8 cellular contexts compared by ENCODE assay signal in the genomic region with DNA sequence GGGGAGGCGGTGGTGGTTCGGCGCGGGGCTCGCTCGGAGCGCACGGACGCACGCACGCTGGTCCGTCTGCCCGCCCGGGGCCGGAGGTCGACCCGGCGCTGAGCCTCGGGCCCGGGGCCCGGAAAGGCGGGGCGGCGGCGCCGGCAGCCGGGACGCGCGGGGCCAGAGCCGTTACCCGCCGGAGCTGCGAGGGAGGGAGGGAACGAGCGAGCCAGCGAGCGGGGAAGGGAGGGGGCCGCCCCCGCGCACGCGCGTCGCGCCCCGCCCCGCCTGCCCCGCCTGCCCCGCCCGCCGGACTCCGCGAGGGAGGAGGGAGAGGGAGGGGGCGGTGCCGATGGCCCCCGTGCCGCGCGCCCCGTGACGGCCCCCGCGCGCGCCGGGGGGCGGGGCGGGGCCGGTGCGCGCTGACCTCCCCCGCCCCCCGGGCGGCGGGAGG. TPM values are rescaled to one million over a fixed set of nuclear protein-coding genes. Genes with fewer than 3 reads are reported as not detected.
A peak's percentile ranks its signal among the peaks of the same experiment; 100 is the strongest.
DNase-seq lines count a peak whose midpoint lies in the region; ATAC-seq and TF ChIP-seq lines count a peak whose summit lies in the region.

No MANE protein-coding gene starts in this region.

- H3K27ac ChIP-seq in WERI-Rb-1 (peak overlapping the region; percentile 71; the same call in 1 of the 2 replicates), colonic mucosa (peak overlapping the region; percentile 67), right lobe of liver (peak overlapping the region; percentile 67 to 90 (median 72))

- H3K36me3 ChIP-seq in WERI-Rb-1 (peaks cover 26% of the 10 kb centered on the region), colonic mucosa (no peaks in the 10 kb centered on the region), right lobe of liver (peaks cover 0 to 22% (median 14%) of the 10 kb centered on the region in 4 donors)

- H3K9me3 ChIP-seq in WERI-Rb-1 (ENCODE audit: severe bottlenecking) (no peaks in the 10 kb centered on the region), colonic mucosa (no peaks in the 10 kb centered on the region), right lobe of liver (no peaks in the 10 kb centered on the region)

- no CpG with 5 or more reads among the region's 76 CpGs for WGBS in right lobe of liver (ENCODE audit: insufficient coverage, low coverage, low lambda C conversion rate, missing lambda C conversion rate)

- H3K27me3 ChIP-seq in WERI-Rb-1 (ENCODE audit: insufficient read depth, low read depth, severe bottlenecking) = no peaks in the 10 kb centered on the region
- no peaks in the 10 kb centered on the region for H3K27me3 ChIP-seq in colonic mucosa
- H3K27me3 ChIP-seq in right lobe of liver = no peaks in the 10 kb centered on the region

- H3K4me3 ChIP-seq in WERI-Rb-1 (ENCODE audit: low read depth, low read length) (no peak overlapping the region), colonic mucosa (no peak overlapping the region), right lobe of liver (peak overlapping the region in 2 of 3 donors; percentile 44 to 68)

- intact Hi-C loops in colonic mucosa (cut with DNase I) = no loop called here
- intact Hi-C loops in right lobe of liver (cut with DNase I) = no loop called here

- ATAC-seq in HG02610 (IDR thresholded peaks at IDR 0.05; ENCODE audit: unreplicated experiment) = peak; percentile 25
- ATAC-seq in right lobe of liver = peak; percentile 42 to 66 (median 56)

- H3K4me1 ChIP-seq in colonic mucosa (peaks cover 32% of the 10 kb centered on the region), right lobe of liver (peaks cover 0 to 43% (median 15%) of the 10 kb centered on the region in 4 donors)

- TF ChIP-seq CTCF in WERI-Rb-1 (IDR thresholded peaks at IDR 0.05; ENCODE audit: low read depth, low read length) (no peak), colonic mucosa (IDR thresholded peaks at IDR 0.05) (no peak), right lobe of liver (IDR thresholded peaks at IDR 0.05) (no peak)

- H3K9ac ChIP-seq in colonic mucosa (ENCODE audit: low read depth in 2 of 2, low read length in 2 of 2) = peak overlapping the region in 1 of 2 donors; percentile 66

- peak; percentile 59 for TF ChIP-seq POLR2A in right lobe of liver (IDR thresholded peaks at IDR 0.05)

- DNase-seq in activated T-cell treated with anti-CD3 and anti-CD28 coated beads for 24 hours (ENCODE audit: low read depth) = peak; percentile 82
- DNase-seq in activated T-cell treated with anti-CD3 and anti-CD28 coated beads, Interleukin-2, amount 50 U/mL, for 48 hours = no peak
- peak; percentile 38 for DNase-seq in NCI-H128 (lab: John Stamatoyannopoulos, UW; ENCODE audit: unreplicated experiment)
- peak; percentile 73 for DNase-seq in WERI-Rb-1
- peak; percentile 72 for DNase-seq in colonic mucosa
- peak; percentile 86 to 90 (median 86) for DNase-seq in right lobe of liver
- peak; percentile 69 to 79 (median 78) for DNase-seq in stimulated activated CD4-positive, alpha-beta T cell treated with anti-CD3 and anti-CD28 coated beads, TNF-alpha, amount 100 ng/mL, for 4 hours (ENCODE audit: low read depth in 3 of 3)

RNA-seq across cellular contexts. Expression of a gene that starts 15.0 kb away (rescaled TPM):
- total RNA-seq in colonic mucosa (10 to 100 TPM; 47.8 to 54.6 TPM), right lobe of liver (10 to 100 TPM; 19.9 to 53.6 (median 35.2) TPM)

RNA-seq across cellular contexts. Expression of a gene that starts 17.8 kb away (rescaled TPM):
- total RNA-seq in colonic mucosa = 1 to 10 TPM in 1 of 2 donors, under 1 TPM in 1; 0.32 to 1.0 TPM
- under 1 TPM; 0.18 to 0.74 (median 0.21) TPM for total RNA-seq in right lobe of liver

RNA-seq across cellular contexts. Expression of a gene that starts 18.3 kb away (rescaled TPM):
- total RNA-seq in colonic mucosa (10 to 100 TPM; 42.5 to 53.0 TPM), right lobe of liver (10 to 100 TPM in 1 of 6 experiments, 1 to 10 TPM in 5; 1.6 to 10.6 (median 5.0) TPM)

RNA-seq across cellular contexts. Expression of a gene that starts 29.0 kb away (rescaled TPM):
- total RNA-seq in colonic mucosa (under 1 TPM; 0.24 to 0.94 TPM), right lobe of liver (under 1 TPM in 3 of 6 experiments, not detected in 3; 0.10 to 0.16 (median 0.12) TPM)

RNA-seq across cellular contexts. Expression of a gene that starts 29.2 kb away (rescaled TPM):
- total RNA-seq in colonic mucosa = 10 to 100 TPM; 46.7 to 57.3 TPM
- total RNA-seq in right lobe of liver = 10 to 100 TPM; 15.4 to 35.7 (median 30.5) TPM

Comparison
In these comparisons a context has a peak if more than half of its experiments do, and no peak if none do; other contexts are left out.
1. DNase-seq: peak in activated T-cell treated with anti-CD3 and anti-CD28 coated beads for 24 hours (single experiment), NCI-H128 (single experiment), WERI-Rb-1 (single experiment), colonic mucosa (single experiment), right lobe of liver (3 of 3) and stimulated activated CD4-positive, alpha-beta T cell treated with anti-CD3 and anti-CD28 coated beads, TNF-alpha, amount 100 ng/mL, for 4 hours (3 of 3); none in activated T-cell treated with anti-CD3 and anti-CD28 coated beads, Interleukin-2, amount 50 U/mL, for 48 hours (0 of 2).
2. H3K4me3 ChIP-seq: peak in right lobe of liver (2 of 3); none in WERI-Rb-1 (single experiment) and colonic mucosa (single experiment).
3. Peak in every context shown above with its lines, with median percentiles within 50 percentile points of each other: H3K27ac ChIP-seq.